ENCODE assay signal across 8 cellular contexts in genomic region chr19:35717665-35718344, GRCh38. TPM values are rescaled to one million over a fixed set of nuclear protein-coding genes. Genes with fewer than 3 reads are reported as not detected.
DNase-seq lines count a peak whose midpoint lies in the region; ATAC-seq and TF ChIP-seq lines count a peak whose summit lies in the region.

A gene with protein sequence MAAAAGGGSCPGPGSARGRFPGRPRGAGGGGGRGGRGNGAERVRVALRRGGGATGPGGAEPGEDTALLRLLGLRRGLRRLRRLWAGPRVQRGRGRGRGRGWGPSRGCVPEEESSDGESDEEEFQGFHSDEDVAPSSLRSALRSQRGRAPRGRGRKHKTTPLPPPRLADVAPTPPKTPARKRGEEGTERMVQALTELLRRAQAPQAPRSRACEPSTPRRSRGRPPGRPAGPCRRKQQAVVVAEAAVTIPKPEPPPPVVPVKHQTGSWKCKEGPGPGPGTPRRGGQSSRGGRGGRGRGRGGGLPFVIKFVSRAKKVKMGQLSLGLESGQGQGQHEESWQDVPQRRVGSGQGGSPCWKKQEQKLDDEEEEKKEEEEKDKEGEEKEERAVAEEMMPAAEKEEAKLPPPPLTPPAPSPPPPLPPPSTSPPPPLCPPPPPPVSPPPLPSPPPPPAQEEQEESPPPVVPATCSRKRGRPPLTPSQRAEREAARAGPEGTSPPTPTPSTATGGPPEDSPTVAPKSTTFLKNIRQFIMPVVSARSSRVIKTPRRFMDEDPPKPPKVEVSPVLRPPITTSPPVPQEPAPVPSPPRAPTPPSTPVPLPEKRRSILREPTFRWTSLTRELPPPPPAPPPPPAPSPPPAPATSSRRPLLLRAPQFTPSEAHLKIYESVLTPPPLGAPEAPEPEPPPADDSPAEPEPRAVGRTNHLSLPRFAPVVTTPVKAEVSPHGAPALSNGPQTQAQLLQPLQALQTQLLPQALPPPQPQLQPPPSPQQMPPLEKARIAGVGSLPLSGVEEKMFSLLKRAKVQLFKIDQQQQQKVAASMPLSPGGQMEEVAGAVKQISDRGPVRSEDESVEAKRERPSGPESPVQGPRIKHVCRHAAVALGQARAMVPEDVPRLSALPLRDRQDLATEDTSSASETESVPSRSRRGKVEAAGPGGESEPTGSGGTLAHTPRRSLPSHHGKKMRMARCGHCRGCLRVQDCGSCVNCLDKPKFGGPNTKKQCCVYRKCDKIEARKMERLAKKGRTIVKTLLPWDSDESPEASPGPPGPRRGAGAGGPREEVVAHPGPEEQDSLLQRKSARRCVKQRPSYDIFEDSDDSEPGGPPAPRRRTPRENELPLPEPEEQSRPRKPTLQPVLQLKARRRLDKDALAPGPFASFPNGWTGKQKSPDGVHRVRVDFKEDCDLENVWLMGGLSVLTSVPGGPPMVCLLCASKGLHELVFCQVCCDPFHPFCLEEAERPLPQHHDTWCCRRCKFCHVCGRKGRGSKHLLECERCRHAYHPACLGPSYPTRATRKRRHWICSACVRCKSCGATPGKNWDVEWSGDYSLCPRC (N-terminal part only) (plus strand): TSS chr19:35718003. CDS start chr19:35718019, 16 bp downstream.

- H3K4me3 Mint-ChIP-seq in activated T-cell treated with anti-CD3 and anti-CD28 coated beads, Interleukin-2, amount 50 U/mL, for 24 hours = peak within 1 kb of the TSS; percentile 90

- peaks cover 83% of the 10 kb centered on the region for H3K36me3 Mint-ChIP-seq in activated T-cell treated with anti-CD3 and anti-CD28 coated beads, Interleukin-2, amount 50 U/mL, for 24 hours (ENCODE audit: low read depth)

- peak within 1 kb of the TSS; percentile 75 for H2AFZ ChIP-seq in Karpas-422 (ENCODE audit: low read length)

- H3K4me1 ChIP-seq in Karpas-422 (ENCODE audit: low read length) (peaks cover 24% of the 10 kb centered on the region), gastroesophageal sphincter (peaks cover 0 to 59% (median 19%) of the 10 kb centered on the region in 3 donors)

- H3K4me3 ChIP-seq in AG10803 (ENCODE audit: low read length) (peak within 1 kb of the TSS; percentile 91), Karpas-422 (ENCODE audit: low read length) (peak within 1 kb of the TSS; percentile 88), gastroesophageal sphincter (peak within 1 kb of the TSS; percentile 84 to 94)

- H3K36me3 ChIP-seq in Karpas-422 (ENCODE audit: insufficient read depth, low read length) = peaks cover 11% of the 10 kb centered on the region
- H3K36me3 ChIP-seq in gastroesophageal sphincter = peaks cover 0 to 34% of the 10 kb centered on the region in 2 donors

- H3K4me1 Mint-ChIP-seq in activated T-cell treated with anti-CD3 and anti-CD28 coated beads, Interleukin-2, amount 50 U/mL, for 24 hours (ENCODE audit: low read depth) = peaks cover 45% of the 10 kb centered on the region

- H3K27me3 ChIP-seq in Karpas-422 (ENCODE audit: low read length) (no peaks in the 10 kb centered on the region), gastroesophageal sphincter (no peaks in the 10 kb centered on the region)

- no peaks in the 10 kb centered on the region for H3K27me3 Mint-ChIP-seq in activated T-cell treated with anti-CD3 and anti-CD28 coated beads, Interleukin-2, amount 50 U/mL, for 24 hours

- H3K9me3 ChIP-seq in Karpas-422 (ENCODE audit: low read length) (no peaks in the 10 kb centered on the region), gastroesophageal sphincter (no peaks in the 10 kb centered on the region)

- H3K4me2 ChIP-seq in Karpas-422 (ENCODE audit: low read depth, low read length, poor library complexity, severe bottlenecking) = peak within 1 kb of the TSS; percentile 85

- peak within 1 kb of the TSS; percentile 99 for H3K27ac Mint-ChIP-seq in activated T-cell treated with anti-CD3 and anti-CD28 coated beads, Interleukin-2, amount 50 U/mL, for 24 hours

- peak within 1 kb of the TSS; percentile 60 for H3K27ac ChIP-seq in Karpas-422 (ENCODE audit: low read length)
- peak within 1 kb of the TSS; percentile 72 to 98 (median 92) for H3K27ac ChIP-seq in gastroesophageal sphincter

- TF ChIP-seq CTCF in AG10803 (conservative IDR thresholded peaks at IDR 0.05; ENCODE audit: low read length) = no peak
- TF ChIP-seq CTCF in gastroesophageal sphincter (IDR thresholded peaks at IDR 0.05) = no peak
- no peak for TF ChIP-seq CTCF in omental fat pad (IDR thresholded peaks at IDR 0.05)

- peaks cover 22% of the 10 kb centered on the region; the same call in 1 of the 2 replicates for H4K20me1 ChIP-seq in Karpas-422 (ENCODE audit: insufficient read depth, low read depth, low read length)

- no peak for TF ChIP-seq EP300 in gastroesophageal sphincter (IDR thresholded peaks at IDR 0.05)

- no peaks in the 10 kb centered on the region for H3K9me3 Mint-ChIP-seq in activated T-cell treated with anti-CD3 and anti-CD28 coated beads, Interleukin-2, amount 50 U/mL, for 24 hours

- no peaks in the 10 kb centered on the region for H3K9me2 ChIP-seq in Karpas-422 (replicated peaks; ENCODE audit: insufficient read depth, low read length)

- H3K9ac ChIP-seq in Karpas-422 (ENCODE audit: low read length) = peak within 1 kb of the TSS; percentile 97

- DNase-seq in AG10803 (ENCODE audit: low read depth) (peak; percentile 94), Karpas-422 (no peak), omental fat pad (ENCODE audit: low spot score) (no peak), DMS 273 treated with DMSO at 0.1 percent for 48 hours (lab: John Stamatoyannopoulos, UW) (no peak)
- no peak for DNase-seq in activated T-cell treated with anti-CD3 and anti-CD28 coated beads, Interleukin-2, amount 50 U/mL, for 24 hours
- DNase-seq in activated effector memory CD4-positive, alpha-beta T cell treated with anti-CD3 and anti-CD28 coated beads, Interleukin-2, amount 50 U/mL, for 16 hours = no peak

- 0% methylated on average over 10 of the region's 109 CpGs; no CpG with 5 or more reads in 1 of the 2 donors for WGBS in gastroesophageal sphincter (ENCODE audit: low coverage in 1 of 2), 2 donors

- peak; percentile 86 for ATAC-seq in gastroesophageal sphincter
- ATAC-seq in omental fat pad (ENCODE audit: low FRiP score) = peak; percentile 74

- TF ChIP-seq POLR2A in GM19193 (IDR thresholded peaks at IDR 0.05; ENCODE audit: extremely low read depth, insufficient read depth, insufficient read length) (peak; percentile 63), gastroesophageal sphincter (IDR thresholded peaks at IDR 0.05) (no peak)

- H3K79me2 ChIP-seq in Karpas-422 (ENCODE audit: low read length) = peaks cover 22% of the 10 kb centered on the region

RNA-seq across cellular contexts. Expression of the gene that starts here (rescaled TPM):
- 15.3 and 21.4 TPM in 2 replicates for total RNA-seq in Karpas-422 (2014; rRNA removed; shearing (Covaris generic); ENCODE audit: low replicate concordance)
- 10 to 100 TPM in 3 of 4 donors, 1 to 10 TPM in 1; 7.7 to 27.0 (median 17.5) TPM for total RNA-seq in gastroesophageal sphincter
- 10 to 100 TPM; 11.5 to 28.7 (median 19.8) TPM for total RNA-seq in omental fat pad
